Comparison of ENCODE assay signal across 17 cellular contexts in the genomic region with DNA sequence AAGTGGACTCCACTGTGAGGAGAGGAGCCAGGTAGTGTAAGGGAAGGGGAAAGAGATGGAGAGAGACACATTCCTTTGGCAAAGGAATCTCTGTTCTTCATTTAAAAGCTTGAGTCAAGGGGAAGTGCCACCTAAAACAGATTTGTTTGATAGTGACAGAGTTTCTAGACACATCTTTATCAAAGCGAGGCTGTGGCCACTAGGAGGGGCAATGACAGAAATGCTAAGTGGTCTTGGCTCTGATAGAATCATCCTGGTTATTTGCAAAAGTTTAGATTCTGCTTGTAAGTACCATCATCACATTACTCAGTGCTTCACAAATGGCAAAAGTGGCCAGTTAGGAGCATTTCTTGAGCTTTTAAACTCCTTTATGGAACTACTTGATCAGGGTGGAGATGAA.
A peak's percentile ranks its signal among the peaks of the same experiment; 100 is the strongest.
DNase-seq lines count a peak whose midpoint lies in the region; ATAC-seq, FAIRE-seq and TF ChIP-seq lines count a peak whose summit lies in the region.
"Had no signal": no experiment of that assay in that cellular context is flagged by ENCODE, and none has a peak within 500 bp of the region (broad histone marks: within the 10 kb centered on the region; RNA-seq: fewer than 3 reads in every experiment).

No MANE protein-coding gene starts in this region.

- no peaks in the 10 kb centered on the region for H4K20me1 ChIP-seq in DND-41 (ENCODE audit: insufficient read depth, low read length)
- H4K20me1 ChIP-seq: BLaER1 had no signal

- H3K27ac Mint-ChIP-seq in nephron progenitor cell = no peak overlapping the region
- H3K27ac Mint-ChIP-seq: T-helper 17 cell had no signal

- H3K4me3 Mint-ChIP-seq in nephron progenitor cell = no peak overlapping the region
- H3K4me3 Mint-ChIP-seq: T-helper 17 cell had no signal

- no peak overlapping the region for H3K9ac ChIP-seq in DND-41 (ENCODE audit: low read depth, low read length)
- H3K9ac ChIP-seq: BLaER1 had no signal

- H3K9me3 ChIP-seq in DND-41 (ENCODE audit: insufficient read depth, low read length, severe bottlenecking) = no peaks in the 10 kb centered on the region
- H3K9me3 ChIP-seq: BLaER1, testis had no signal

- no peaks in the 10 kb centered on the region for H3K9me3 Mint-ChIP-seq in nephron progenitor cell

- TF ChIP-seq CTCF in DND-41 (IDR thresholded peaks at IDR 0.05; ENCODE audit: borderline replicate concordance, extremely low read depth, low read length, poor library complexity, severe bottlenecking) = peak; percentile 13
- peak; percentile 45 for TF ChIP-seq CTCF in choroid plexus epithelial cell (conservative IDR thresholded peaks at IDR 0.05; ENCODE audit: low read depth, low read length)
- TF ChIP-seq CTCF in nephron progenitor cell (IDR thresholded peaks at IDR 0.05) = peak; percentile 16

- no peaks in the 10 kb centered on the region for H3K36me3 ChIP-seq in DND-41 (ENCODE audit: insufficient read depth, low read length)
- H3K36me3 ChIP-seq: BLaER1, cardiac muscle cell had no signal

- no peak overlapping the region for H3K4me2 ChIP-seq in DND-41 (ENCODE audit: insufficient read depth, low read length)
- H3K4me2 ChIP-seq: BLaER1 had no signal

- no peak for DNase-seq in DND-41
- DNase-seq in NAMALWA (ENCODE audit: low spot score) = peak; percentile 1
- DNase-seq in choroid plexus epithelial cell (ENCODE audit: low read depth) = peak; percentile 21
- DNase-seq in nephron progenitor cell = no peak
- no peak for DNase-seq in NCI-H2196 (lab: John Stamatoyannopoulos, UW; ENCODE audit: unreplicated experiment)
- no peak for DNase-seq in RCC 7860 (ENCODE audit: low spot score)
- DNase-seq: activated CD4-positive, alpha-beta T cell treated with anti-CD3 and anti-CD28 coated beads, Interleukin-2, amount 50 U/mL, for 48 hours; dorsolateral prefrontal cortex; NCI-H1694 treated with DMSO at 0.1 percent for 48 hours; NCI-H2227 treated with DMSO at 0.1 percent for 48 hours; SHP77 treated with DMSO at 0.1 percent for 48 hours; T-helper 17 cell; testis had no signal

- H3K4me1 ChIP-seq in DND-41 (ENCODE audit: insufficient read depth, low read length) = no peaks in the 10 kb centered on the region
- H3K4me1 ChIP-seq: BLaER1, testis had no signal

- no peaks in the 10 kb centered on the region for H3K79me2 ChIP-seq in DND-41 (ENCODE audit: insufficient read depth, low read length)

- H2AFZ ChIP-seq in DND-41 (ENCODE audit: low read depth, low read length) = no peak overlapping the region

- no peaks in the 10 kb centered on the region for H3K27me3 ChIP-seq in DND-41 (ENCODE audit: insufficient read depth, low read length, poor library complexity)
- H3K27me3 ChIP-seq: BLaER1, cardiac muscle cell, dorsolateral prefrontal cortex, testis had no signal

- ATAC-seq in DND-41 (ENCODE audit: insufficient read depth, low read depth) (no peak), HG02970 (IDR thresholded peaks at IDR 0.05; ENCODE audit: low FRiP score, unreplicated experiment) (no peak)
- ATAC-seq: T-helper 17 cell had no signal

- no peak for FAIRE-seq in RCC 7860 (lab: Jason Lieb, UNC)
- FAIRE-seq: islet of Langerhans had no signal

- H3K27me3 Mint-ChIP-seq in nephron progenitor cell (ENCODE audit: low read depth, poor library complexity) = peaks cover 7% of the 10 kb centered on the region
- H3K27me3 Mint-ChIP-seq: T-helper 17 cell had no signal

- H3K27ac ChIP-seq in DND-41 (ENCODE audit: low read length) = no peak overlapping the region
- H3K27ac ChIP-seq: BLaER1, cardiac muscle cell, dorsolateral prefrontal cortex, testis had no signal

- H3K36me3 Mint-ChIP-seq in nephron progenitor cell (ENCODE audit: low read depth) = no peaks in the 10 kb centered on the region

- H3K4me3 ChIP-seq in DND-41 (ENCODE audit: low read depth in 1 of 2, low read length in 2 of 2) (no peak overlapping the region), choroid plexus epithelial cell (ENCODE audit: low read depth, low read length) (no peak overlapping the region)
- H3K4me3 ChIP-seq: BLaER1, cardiac muscle cell, dorsolateral prefrontal cortex, testis had no signal

- no peaks in the 10 kb centered on the region for H3K4me1 Mint-ChIP-seq in nephron progenitor cell
- H3K4me1 Mint-ChIP-seq: T-helper 17 cell had no signal

Comparison
In these comparisons a context has a peak if more than half of its experiments do, and no peak if none do; other contexts are left out.
1. DNase-seq: peak in NAMALWA (single experiment) and choroid plexus epithelial cell (single experiment); none in DND-41 (single experiment), nephron progenitor cell (single experiment), NCI-H2196 (single experiment) and RCC 7860 (single experiment).
2. Peak in every context shown above with its lines, with median percentiles within 50 percentile points of each other: CTCF ChIP-seq.